ENCODE assay signal across 17 cellular contexts in the genomic region with DNA sequence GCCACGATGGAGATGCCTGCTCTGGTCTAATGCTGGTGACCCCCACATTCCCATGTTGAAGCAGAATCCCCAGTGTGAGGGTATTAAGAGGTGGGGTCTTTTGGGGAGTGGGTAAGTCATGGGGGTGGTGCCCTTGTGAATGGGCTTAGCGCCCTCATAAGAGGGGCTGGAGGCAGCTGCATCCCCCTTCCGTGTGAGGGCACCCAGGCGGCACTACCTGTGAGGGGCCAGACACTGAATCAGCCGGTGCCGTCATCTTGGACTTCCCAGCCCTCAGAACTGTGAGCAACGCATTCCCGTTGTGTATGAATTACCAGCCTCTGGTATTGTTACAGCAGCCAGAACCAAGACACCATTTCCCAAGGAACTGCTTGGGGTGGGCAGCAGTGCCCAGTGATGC. TPM values are rescaled to one million over a fixed set of nuclear protein-coding genes. Genes with fewer than 3 reads are reported as not detected.
DNase-seq lines count a peak whose midpoint lies in the region; ATAC-seq, FAIRE-seq and TF ChIP-seq lines count a peak whose summit lies in the region.
"Had no signal": no experiment of that assay in that cellular context is flagged by ENCODE, and none has a peak within 500 bp of the region (broad histone marks: within the 10 kb centered on the region; RNA-seq: fewer than 3 reads in every experiment).

No MANE protein-coding gene starts in this region.

- H3K23ac ChIP-seq in H1 (ENCODE audit: insufficient read length), result no peak overlapping the region

- H3K4me2 ChIP-seq in HepG2 (ENCODE audit: low read depth, low read length) (no peak overlapping the region), H1 (ENCODE audit: insufficient read depth in 1 of 2, low read depth in 2 of 2, low read length in 2 of 2) (no peak overlapping the region)
- H3K4me2 ChIP-seq: A549 had no signal

- CTCF ChIA-PET in HepG2 (lab: Yijun Ruan, JAX; ENCODE audit: low intra/inter-chr PET ratio, low total read pairs) (no interaction called here), H1 (lab: Charles Lee; ENCODE audit: partially characterized antibody) (interaction anchor here (0.8 kb wide), 1 partner anchor 18 kb away, joined by 3 read pairs; no protein-coding TSS in a partner anchor)

- H3K9me3 ChIP-seq in HepG2 (ENCODE audit: low read length) (no peaks in the 10 kb centered on the region), right lobe of liver (no peaks in the 10 kb centered on the region), H1 (ENCODE audit: insufficient read depth in 2 of 2, low read depth in 1 of 2, low read length in 1 of 2) (0 out of 4 replicates have a peak, but pooled peaks cover 0 to 3% of the 10 kb centered on the region in 2 experiments)
- H3K9me3 ChIP-seq: A549, BE2C, HAP-1 had no signal

- no peak overlapping the region for H3K4ac ChIP-seq in H1 (replicated peaks; ENCODE audit: insufficient read length, low read depth, low read length)

- no peak overlapping the region for H2AFZ ChIP-seq in HepG2 (ENCODE audit: low read length)
- H2AFZ ChIP-seq in H1 (ENCODE audit: low read length), result no peak overlapping the region

- FAIRE-seq in HepG2 (lab: Jason Lieb, UNC), result no peak
- no peak for FAIRE-seq in H1 (lab: Jason Lieb, UNC)
- FAIRE-seq: A549, G401.6, GM12892 had no signal

- no peak overlapping the region for H2BK120ac ChIP-seq in H1 (replicated peaks; ENCODE audit: low read depth, low read length)

- BruUV-seq in HepG2 (replicated peaks; lab: Mats Ljungman, UMichigan), result no TSS peak

- in situ Hi-C loops in HepG2 (cut with HindIII; ENCODE audit: extremely low pct_ligation_motif_present, low pct_unique_long_range_greater_than_20kb), result loop anchor here (25.0 kb wide), 1 partner anchor 336 kb away; no protein-coding TSS in a partner anchor

- no peak overlapping the region for H3K4me3 ChIP-seq in HepG2 (replicated peaks in 1 of 3; ENCODE audit: insufficient read depth in 1 of 3, low read depth in 2 of 3, low read length in 3 of 3)
- H3K4me3 ChIP-seq in right lobe of liver, result no peak overlapping the region
- no peak overlapping the region for H3K4me3 ChIP-seq in H1 (ENCODE audit: extremely low read depth in 1 of 4, insufficient read depth in 2 of 4, low read depth in 3 of 4, low read length in 4 of 4)
- H3K4me3 ChIP-seq: A549, HAP-1 had no signal

- no peak overlapping the region for H2BK20ac ChIP-seq in H1 (ENCODE audit: low read length)

- ATAC-seq in HepG2 (no peak), right lobe of liver (no peak)
- no peak for ATAC-seq in stimulated activated naive CD8-positive, alpha-beta T cell treated with anti-CD3 and anti-CD28 coated beads, Interleukin-15, Interleukin-2, amounts not matched to agents 100 U/mL and 50 U/mL, for 24 hours
- ATAC-seq: A549 had no signal

- no peak for TF ChIP-seq POLR2A in HepG2 (IDR thresholded peaks at IDR 0.05; ENCODE audit: insufficient read depth in 1 of 2, low read depth in 2 of 2, low read length in 2 of 2)
- TF ChIP-seq POLR2A in right lobe of liver (IDR thresholded peaks at IDR 0.05), result no peak
- no peak for TF ChIP-seq POLR2A in H1 (IDR thresholded peaks at IDR 0.05; ENCODE audit: control extremely low read depth in 1 of 2, low read depth in 2 of 2, low read length in 2 of 2)

- H4K5ac ChIP-seq in H1 (ENCODE audit: insufficient read length, low read depth, low read length), result no peak overlapping the region

- TF ChIP-seq CTCF in HepG2 (CRISPR knock-in tag; IDR thresholded peaks at IDR 0.05) (no peak), right lobe of liver (IDR thresholded peaks at IDR 0.05) (no peak), H1 (IDR thresholded peaks at IDR 0.05; ENCODE audit: control extremely low read depth in 1 of 3, insufficient read depth in 1 of 3, low read depth in 1 of 3, low read length in 3 of 3) (no peak)

- POLR2A ChIA-PET in HepG2 (lab: Yijun Ruan, JAX), result no interaction called here
- POLR2A ChIA-PET in H1 (lab: Charles Lee; ENCODE audit: partially characterized antibody), result interaction anchor here (1.6 kb wide), 1 partner anchor 15 kb away, joined by 4 read pairs; no protein-coding TSS in a partner anchor

- no peak for DNase-seq in HepG2 (ENCODE audit: low spot score)
- no peak for DNase-seq in right lobe of liver
- DNase-seq in H1 (ENCODE audit: low read depth in 1 of 2, low spot score in 2 of 2), result no peak
- DNase-seq in mesenteric fat pad (ENCODE audit: low spot score), result peak; percentile 62
- no peak for DNase-seq in nucleus accumbens (lab: John Stamatoyannopoulos, UW)
- no peak for DNase-seq in stimulated activated naive CD8-positive, alpha-beta T cell treated with anti-CD3 and anti-CD28 coated beads, Interleukin-15, Interleukin-2, amounts not matched to agents 100 U/mL and 50 U/mL, for 24 hours
- no peak for DNase-seq in dedifferentiated amniotic fluid mesenchymal stem cell (ENCODE audit: extremely low spot score)
- DNase-seq: BE2C; CD4-positive, alpha-beta memory T cell; DMS79; GOT3 had no signal

- no peak overlapping the region for H2BK15ac ChIP-seq in H1 (ENCODE audit: low read length)

- H3K79me1 ChIP-seq in H1 (ENCODE audit: low read depth, low read length), result no peaks in the 10 kb centered on the region

- H4K8ac ChIP-seq in H1 (ENCODE audit: extremely low read depth, insufficient read depth, low read length), result peak overlapping the region; percentile 51; the same call in 1 of the 2 replicates

- H3K14ac ChIP-seq in H1 (ENCODE audit: insufficient read length), result no peak overlapping the region

- H2AK5ac ChIP-seq in H1 (ENCODE audit: low read depth, low read length), result no peak overlapping the region

- H3K27ac ChIP-seq in HepG2 (ENCODE audit: extremely low read length, insufficient read depth, low read length) (no peak overlapping the region), right lobe of liver (no peak overlapping the region), H1 (ENCODE audit: low read depth, low read length) (no peak overlapping the region)
- H3K27ac ChIP-seq: A549, C4-2B, HL-60 had no signal

- H3K9ac ChIP-seq in HepG2 (ENCODE audit: insufficient read depth, low read depth, low read length) (no peak overlapping the region), H1 (replicated peaks in 1 of 4; ENCODE audit: extremely low read depth in 1 of 4, low read depth in 3 of 4, low read length in 3 of 4) (no peak overlapping the region)

- no peaks in the 10 kb centered on the region for H3K23me2 ChIP-seq in H1 (ENCODE audit: low read depth, low read length)

- H3K27me3 ChIP-seq in HepG2 (ENCODE audit: control insufficient read depth in 1 of 2, insufficient read depth in 2 of 2, low read length in 2 of 2), result peaks cover 5 to 47% of the 10 kb centered on the region in 2 experiments; a peak in 3 of 5 replicates
- no peaks in the 10 kb centered on the region for H3K27me3 ChIP-seq in right lobe of liver
- H3K27me3 ChIP-seq in H1 (replicated peaks in 1 of 4; ENCODE audit: control insufficient read depth in 3 of 4, extremely low read depth in 1 of 4, insufficient read depth in 3 of 4, low read length in 3 of 4), result no peaks in the 10 kb centered on the region
- H3K27me3 ChIP-seq: BE2C had no signal

- H2BK5ac ChIP-seq in H1 (ENCODE audit: low read depth, low read length), result no peak overlapping the region

- intact Hi-C loops in HepG2 (cut with micrococcal nuclease; ENCODE audit: unreplicated experiment), result no loop called here
- intact Hi-C loops in right lobe of liver (cut with DNase I), result no loop called here

- no peak overlapping the region for H4K91ac ChIP-seq in H1 (replicated peaks; ENCODE audit: insufficient read length, low read length)

- H3K4me1 ChIP-seq in HepG2 (ENCODE audit: insufficient read depth, low read length) (no peaks in the 10 kb centered on the region), right lobe of liver (no peaks in the 10 kb centered on the region), H1 (replicated peaks in 1 of 4; ENCODE audit: control insufficient read depth in 3 of 4, insufficient read depth in 4 of 4, low read length in 3 of 4) (no peaks in the 10 kb centered on the region)
- H3K4me1 ChIP-seq: A549, BE2C, HAP-1 had no signal

- no peak overlapping the region for H2BK12ac ChIP-seq in H1 (ENCODE audit: low read depth, low read length)

- 0% methylated on average over 1 of the region's 8 CpGs for WGBS in HepG2 (ENCODE audit: low lambda C conversion rate)
- no CpG with 5 or more reads among the region's 8 CpGs for WGBS in right lobe of liver (ENCODE audit: insufficient coverage, low coverage, low lambda C conversion rate, missing lambda C conversion rate)
- WGBS in H1 (ENCODE audit: extremely low coverage in 1 of 2, insufficient coverage in 1 of 2, insufficient read length in 1 of 2, insufficient replicate concordance in 2 of 2, low coverage in 1 of 2, low lambda C conversion rate in 2 of 2, missing lambda C conversion rate in 1 of 2), 2 experiments, result 89% methylated on average over 8 of the region's 8 CpGs; no CpG with 5 or more reads in 1 of the 2 experiments

- H3K56ac ChIP-seq in H1 (replicated peaks; ENCODE audit: insufficient read length, low read depth, low read length), result no peak overlapping the region

- TF ChIP-seq EP300 in HepG2 (IDR thresholded peaks at IDR 0.05; ENCODE audit: low read depth in 2 of 2, low read length in 2 of 2), result no peak
- no peak for TF ChIP-seq EP300 in HepG2 (CRISPR knock-in tag; IDR thresholded peaks at IDR 0.05; ENCODE audit: borderline replicate concordance)
- no peak for TF ChIP-seq EP300 in H1 (IDR thresholded peaks at IDR 0.05; ENCODE audit: borderline replicate concordance in 1 of 2, low read depth in 2 of 2, low read length in 2 of 2)

- H3K36me3 ChIP-seq in HepG2 (replicated peaks in 1 of 2; ENCODE audit: control insufficient read depth in 1 of 2, insufficient read depth in 2 of 2, low read length in 2 of 2), result no peaks in the 10 kb centered on the region
- no peaks in the 10 kb centered on the region for H3K36me3 ChIP-seq in right lobe of liver
- no peaks in the 10 kb centered on the region for H3K36me3 ChIP-seq in H1 (ENCODE audit: control insufficient read depth in 2 of 4, insufficient read depth in 4 of 4, low read length in 3 of 4)
- H3K36me3 ChIP-seq: BE2C, HAP-1 had no signal

- TF ChIP-seq RAD21 in HepG2 (CRISPR knock-in tag; IDR thresholded peaks at IDR 0.05), result no peak
- no peak for TF ChIP-seq RAD21 in H1 (IDR thresholded peaks at IDR 0.05 in 1 of 2, conservative IDR thresholded peaks at IDR 0.05 in 1 of 2; ENCODE audit: low read depth in 2 of 2, low read length in 2 of 2)

- no peaks in the 10 kb centered on the region for H4K20me1 ChIP-seq in HepG2 (ENCODE audit: insufficient read depth, low read length)
- no peaks in the 10 kb centered on the region for H4K20me1 ChIP-seq in H1 (replicated peaks in 1 of 2; ENCODE audit: control insufficient read depth in 1 of 2, insufficient read depth in 2 of 2, low read length in 2 of 2)

- no peak overlapping the region for H3K18ac ChIP-seq in H1 (ENCODE audit: extremely low read depth, low read length)

- H3K79me2 ChIP-seq in HepG2 (ENCODE audit: insufficient read depth, low read length), result no peaks in the 10 kb centered on the region
- H3K79me2 ChIP-seq in H1 (ENCODE audit: control insufficient read depth in 1 of 2, insufficient read depth in 2 of 2, low read length in 2 of 2), result no peaks in the 10 kb centered on the region

RNA-seq across cellular contexts. Expression of a gene that starts 27.0 kb away (rescaled TPM):
- total RNA-seq in HepG2 (2016; rRNA removed; fragmentation: Illumina TruSeq; extraction: Trizol), result 21.3 and 28.2 TPM in 2 replicates
- total RNA-seq in HepG2 (2016; cell fraction: cytosol; rRNA removed; fragmentation: Illumina TruSeq; extraction: Trizol; ENCODE audit: low read depth), result 51.1 and 56.5 TPM in 2 replicates
- total RNA-seq in HepG2 (2016; cell fraction: insoluble cytoplasmic fraction; rRNA removed; fragmentation: Illumina TruSeq; extraction: Trizol), result 20.7 and 27.0 TPM in 2 replicates
- total RNA-seq in HepG2 (2016; cell fraction: membrane; rRNA removed; fragmentation: Illumina TruSeq; extraction: Trizol), result 71.6 and 78.1 TPM in 2 replicates
- 19.2 and 22.9 TPM in 2 replicates for total RNA-seq in HepG2 (2016; cell fraction: nucleus; rRNA removed; fragmentation: Illumina TruSeq; extraction: Trizol)
- polyA plus RNA-seq in HepG2 (2011; rRNA removed), result 25.9 and 28.3 TPM in 2 replicates
- 21.0 and 26.9 TPM in 2 replicates for polyA plus RNA-seq in HepG2 (2011; cell fraction: cytosol; rRNA removed)
- polyA plus RNA-seq in HepG2 (2011; cell fraction: nucleus; rRNA removed), result 10.8 and 12.4 TPM in 2 replicates
- polyA plus RNA-seq in HepG2 (2012), result 21.3 and 23.0 TPM in 2 replicates
- polyA plus RNA-seq in HepG2 (2016; cell fraction: cytosol; fragmentation: Illumina TruSeq; extraction: Trizol; ENCODE audit: low read depth), result 78.2 and 88.6 TPM in 2 replicates
- polyA plus RNA-seq in HepG2 (2016; cell fraction: insoluble cytoplasmic fraction; fragmentation: Illumina TruSeq; extraction: Trizol; ENCODE audit: low read depth), result 31.6 and 34.3 TPM in 2 replicates
- 86.4 and 87.9 TPM in 2 replicates for polyA plus RNA-seq in HepG2 (2016; cell fraction: membrane; fragmentation: Illumina TruSeq; extraction: Trizol; ENCODE audit: low read depth)
- 38.8 and 41.1 TPM in 2 replicates for polyA plus RNA-seq in HepG2 (2016; cell fraction: nucleus; fragmentation: Illumina TruSeq; extraction: Trizol; ENCODE audit: insufficient read depth, low read depth)
- 12.5 and 16.7 TPM in 2 replicates for polyA minus RNA-seq in HepG2 (2011; rRNA and poly(A)+ RNA removed; ENCODE audit: low replicate concordance)
- 12.9 and 13.1 TPM in 2 replicates for polyA minus RNA-seq in HepG2 (2011; cell fraction: cytosol; rRNA and poly(A)+ RNA removed)
- polyA minus RNA-seq in HepG2 (2011; cell fraction: nucleus; rRNA and poly(A)+ RNA removed), result 18.3 and 20.1 TPM in 2 replicates
- total RNA-seq in right lobe of liver, result 100 to 1,000 TPM in 1 of 6 experiments, 10 to 100 TPM in 5; 66.7 to 119 (median 89.9) TPM
- total RNA-seq in H1 (2021; fragmentation: NEBNext Ultra II Directional; extraction: Animal tissue kit (Norgen Biotek cat#: 25700)), result 63.1 and 65.1 TPM in 2 replicates
- polyA plus RNA-seq in H1 (2011; rRNA removed), result 65.4 and 70.0 TPM in 2 replicates
- polyA plus RNA-seq in H1 (2011; cell fraction: cytosol; rRNA removed), result 73.0 TPM
- 58.2 TPM for polyA plus RNA-seq in H1 (2011; cell fraction: nucleus; rRNA removed)
- 60.3 to 80.3 TPM (median 67.1 TPM) in 4 replicates for polyA plus RNA-seq in H1 (2012, experiment 1 of 2)
- polyA plus RNA-seq in H1 (2012, experiment 2 of 2), result 55.3 TPM
- polyA plus RNA-seq in H1 (2013, experiment 1 of 2), result 78.6 TPM
- 86.8 TPM for polyA plus RNA-seq in H1 (2013, experiment 2 of 2)
- polyA minus RNA-seq in H1 (2011; rRNA and poly(A)+ RNA removed), result 56.6 and 57.4 TPM in 2 replicates
- polyA minus RNA-seq in H1 (2011; cell fraction: cytosol; rRNA and poly(A)+ RNA removed), result 35.1 TPM
- 73.0 TPM for polyA minus RNA-seq in H1 (2011; cell fraction: nucleus; rRNA and poly(A)+ RNA removed)
- total RNA-seq in mesenteric fat pad, result 135 TPM
